2 cellular contexts compared by ENCODE assay signal in genomic region chr18:31417850-31418249, GRCh38.
TF ChIP-seq lines count a peak whose summit lies in the region.

No MANE protein-coding gene starts in this region.

TF ChIP-seq in HepG2, 621 proteins besides CTCF, POLR2A, EP300 and RAD21:
- TF ChIP-seq ZFP90 (CRISPR knock-in tag; IDR thresholded peaks at IDR 0.05; ENCODE audit: borderline replicate concordance) (no peak), ATF7 (IDR thresholded peaks at IDR 0.05) (peak; percentile 79), ATF7 (CRISPR knock-in tag; IDR thresholded peaks at IDR 0.05) (no peak)

TF ChIP-seq in K562, 482 proteins besides CTCF, POLR2A, EP300 and RAD21:
- peak; percentile 87 for TF ChIP-seq ZNF146 (CRISPR knock-in tag; IDR thresholded peaks at IDR 0.05; ENCODE audit: unreplicated experiment)
- peak; percentile 16 for TF ChIP-seq RBM25 (IDR thresholded peaks at IDR 0.05; ENCODE audit: low read depth, low read length, severe bottlenecking)
- TF ChIP-seq, protein P1, sequence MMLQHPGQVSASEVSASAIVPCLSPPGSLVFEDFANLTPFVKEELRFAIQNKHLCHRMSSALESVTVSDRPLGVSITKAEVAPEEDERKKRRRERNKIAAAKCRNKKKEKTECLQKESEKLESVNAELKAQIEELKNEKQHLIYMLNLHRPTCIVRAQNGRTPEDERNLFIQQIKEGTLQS (IDR thresholded peaks at IDR 0.05): 0 out of 2 replicates have a peak, but pooled peaks have one; percentile 9
- TF ChIP-seq, protein P1 (CRISPR knock-in tag; conservative IDR thresholded peaks at IDR 0.05): no peak
- no peak for TF ChIP-seq MLLT1 (IDR thresholded peaks at IDR 0.05)
